ENCODE assay signal across 9 cellular contexts in genomic region chr12:121061831-121062230, GRCh38. TPM values are rescaled to one million over a fixed set of nuclear protein-coding genes. Genes with fewer than 3 reads are reported as not detected.
DNase-seq lines count a peak whose midpoint lies in the region; FAIRE-seq and TF ChIP-seq lines count a peak whose summit lies in the region.
"Had no signal": no experiment of that assay in that cellular context is flagged by ENCODE, and none has a peak within 500 bp of the region (broad histone marks: within the 10 kb centered on the region; RNA-seq: fewer than 3 reads in every experiment).

No MANE protein-coding gene starts in this region.

- H3K4me3 ChIP-seq in kidney (ENCODE audit: low read length in 2 of 2) (no peak overlapping the region), lower leg skin (ENCODE audit: low read depth, poor library complexity, severe bottlenecking) (no peak overlapping the region)

- 55% methylated on average over 2 of the region's 2 CpGs for WGBS in lower leg skin, 2 donors

- DNase-seq in COLO829 (ENCODE audit: low spot score), result peak; percentile 21
- no peak for DNase-seq in kidney
- DNase-seq in occipital lobe (lab: John Stamatoyannopoulos, UW), result no peak
- DNase-seq in NCI-H187 treated with DMSO at 0.1 percent for 48 hours (lab: John Stamatoyannopoulos, UW), result no peak
- DNase-seq in lower leg skin (ENCODE audit: low spot score in 2 of 2), result no peak
- no peak for DNase-seq in COR-L47 (lab: John Stamatoyannopoulos, UW)

- H3K9ac ChIP-seq in kidney (ENCODE audit: low read length in 2 of 2), result no peak overlapping the region
- H3K9ac ChIP-seq: KMS-11 had no signal

- intact Hi-C loops in kidney (cut with DNase I), result no loop called here
- intact Hi-C loops in lower leg skin (cut with DNase I; ENCODE audit: low total_unique reads), result no loop called here

- TF ChIP-seq CTCF in LNCAP (IDR thresholded peaks at IDR 0.05) (peak; percentile 13; the same call in 1 of the 2 replicates), VCaP (conservative IDR thresholded peaks at IDR 0.05) (peak; percentile 41; the same call in 1 of the 2 replicates), kidney (IDR thresholded peaks at IDR 0.05; ENCODE audit: borderline replicate concordance, extremely low read depth, insufficient read depth) (peak; percentile 18), lower leg skin (IDR thresholded peaks at IDR 0.05) (no peak)

- peaks cover 0 to 4% of the 10 kb centered on the region in 2 donors for H3K4me1 ChIP-seq in kidney (ENCODE audit: control insufficient read depth in 1 of 2, insufficient read depth in 1 of 2, low read depth in 1 of 2, low read length in 2 of 2)

- H3K36me3 ChIP-seq in kidney (ENCODE audit: control insufficient read depth in 1 of 2, insufficient read depth in 2 of 2, low read length in 2 of 2), result no peaks in the 10 kb centered on the region

- H3K9me3 ChIP-seq in kidney (ENCODE audit: control insufficient read depth in 1 of 2, low read length in 2 of 2), result no peaks in the 10 kb centered on the region

- no peak for FAIRE-seq in kidney (lab: Jason Lieb, UNC)

- no peak for TF ChIP-seq POLR2A in lower leg skin (IDR thresholded peaks at IDR 0.05)

- H3K27ac ChIP-seq in VCaP, result no peak overlapping the region
- no peak overlapping the region for H3K27ac ChIP-seq in kidney (ENCODE audit: low read depth in 2 of 2, low read length in 2 of 2)
- H3K27ac ChIP-seq: KMS-11 had no signal

RNA-seq across cellular contexts. Expression of gene OASL, which starts 22.8 kb away (rescaled TPM):
- total RNA-seq in kidney (1.0 TPM), occipital lobe (0.16 TPM), lower leg skin (under 1 TPM in 2 of 4 donors, not detected in 2; 0.25 to 0.39 TPM)
- 1.0 TPM for polyA plus RNA-seq in kidney (ENCODE audit: insufficient read depth, low read depth, low replicate concordance)

RNA-seq across cellular contexts. Expression of gene C12orf43, which starts 45.5 kb away (rescaled TPM):
- total RNA-seq in kidney, result 15.6 TPM
- polyA plus RNA-seq in kidney (ENCODE audit: insufficient read depth, low read depth, low replicate concordance), result 10.3 TPM
- total RNA-seq in occipital lobe, result 13.6 TPM
- total RNA-seq in lower leg skin, result 1 to 10 TPM; 4.3 to 8.9 (median 6.1) TPM

Comparison
In these comparisons a context has a peak if more than half of its experiments do, and no peak if none do; other contexts are left out.
1. CTCF ChIP-seq: peak in LNCAP (single experiment), VCaP (single experiment) and kidney (single experiment); none in lower leg skin (0 of 3).